In genomic region chr19:58516246-58516836, GRCh38 we compare ENCODE assay signal across 18 cellular contexts. TPM values are rescaled to one million over a fixed set of nuclear protein-coding genes. Genes with fewer than 3 reads are reported as not detected.
A peak's percentile ranks its signal among the peaks of the same experiment; 100 is the strongest.
DNase-seq lines count a peak whose midpoint lies in the region; ATAC-seq, FAIRE-seq and TF ChIP-seq lines count a peak whose summit lies in the region.
"Had no signal": no experiment of that assay in that cellular context is flagged by ENCODE, and none has a peak within 500 bp of the region (broad histone marks: within the 10 kb centered on the region; RNA-seq: fewer than 3 reads in every experiment).

No MANE protein-coding gene starts in this region.

- DNase-seq in CD4-positive, alpha-beta T cell = no peak
- DNase-seq in SK-N-MC (ENCODE audit: low read depth, low spot score) = no peak
- no peak for DNase-seq in endothelial cell of umbilical vein (ENCODE audit: low read depth, low spot score)
- DNase-seq in glomerular visceral epithelial cell (ENCODE audit: extremely low spot score) = no peak
- DNase-seq in effector CD8-positive, alpha-beta T cell (lab: John Stamatoyannopoulos, UW) = no peak
- no peak for DNase-seq in germinal center (ENCODE audit: low spot score)
- DNase-seq in retina = no peak
- DNase-seq: BE2C; DMS53; NCI-H446 treated with DMSO at 0.1 percent for 48 hours; stimulated activated CD4-positive, alpha-beta T cell treated with anti-CD3 and anti-CD28 coated beads, Interleukin-2, amount 100 ng/mL, for 24 hours; SW 1271 had no signal

- peaks cover 36% of the 10 kb centered on the region for H3K79me2 ChIP-seq in endothelial cell of umbilical vein (ENCODE audit: control insufficient read depth, insufficient read depth, low read length)

- TF ChIP-seq CTCF in 22Rv1 (IDR thresholded peaks at IDR 0.05) (no peak), endothelial cell of umbilical vein (IDR thresholded peaks at IDR 0.05; ENCODE audit: extremely low read depth in 1 of 2, insufficient read depth in 1 of 2, low read depth in 1 of 2, low read length in 2 of 2) (no peak)
- TF ChIP-seq CTCF in CD4-positive, alpha-beta T cell (IDR thresholded peaks at IDR 0.05) = no peak

- H2AFZ ChIP-seq in endothelial cell of umbilical vein (ENCODE audit: low read depth, low read length) = no peak overlapping the region

- H3K27ac Mint-ChIP-seq in CD4-positive, alpha-beta T cell = peak overlapping the region; percentile 78

- no peak overlapping the region for H3K4me2 ChIP-seq in endothelial cell of umbilical vein (ENCODE audit: insufficient read depth, low read length)

- H3K27me3 ChIP-seq in CD4-positive, alpha-beta T cell (ENCODE audit: control insufficient read depth, insufficient read depth, low read length) = no peaks in the 10 kb centered on the region
- H3K27me3 ChIP-seq in endothelial cell of umbilical vein (ENCODE audit: control insufficient read depth in 2 of 2, insufficient read depth in 2 of 2, low read length in 2 of 2) = no peaks in the 10 kb centered on the region
- H3K27me3 ChIP-seq: BE2C, gastroesophageal sphincter, neutrophil had no signal

- peak overlapping the region; percentile 42; the same call in 1 of the 2 replicates for H3K4me3 ChIP-seq in SK-N-MC
- no peak overlapping the region for H3K4me3 ChIP-seq in endothelial cell of umbilical vein (replicated peaks in 1 of 3; ENCODE audit: insufficient read depth in 1 of 3, low read depth in 1 of 3, low read length in 3 of 3)
- H3K4me3 ChIP-seq: gastroesophageal sphincter had no signal

- intact Hi-C loops in CD4-positive, alpha-beta T cell (cut with DNase I, micrococcal nuclease) = loop anchor here in 1 of 2 experiments (5.0 kb wide), 2 partner anchors 189 to 209 kb away; partner anchors contain the start of genes ERVK3-1 and ZSCAN22
- intact Hi-C loops in endothelial cell of umbilical vein (cut with micrococcal nuclease) = no loop called here

- no peaks in the 10 kb centered on the region for H3K27me3 Mint-ChIP-seq in CD4-positive, alpha-beta T cell

- TSS peak; percentile 4 for BruUV-seq in endothelial cell of umbilical vein (replicated peaks; lab: Mats Ljungman, UMichigan)

- no peak for FAIRE-seq in endothelial cell of umbilical vein (lab: Jason Lieb, UNC)
- FAIRE-seq: colon, islet of Langerhans had no signal

- no peaks in the 10 kb centered on the region for H3K9me3 Mint-ChIP-seq in CD4-positive, alpha-beta T cell

- CTCF ChIA-PET in CD4-positive, alpha-beta T cell (lab: Charles Lee) = no interaction called here
- CTCF ChIA-PET in endothelial cell of umbilical vein (lab: Charles Lee) = interaction anchor here (1.0 kb wide), 1 partner anchor 27 kb away, joined by 3 read pairs; the partner anchor contains the start of gene TRIM28

- H3K4me3 Mint-ChIP-seq in CD4-positive, alpha-beta T cell = no peak overlapping the region

- no peak for ATAC-seq in CD4-positive, alpha-beta T cell (ENCODE audit: poor library complexity)
- ATAC-seq: gastroesophageal sphincter, right cardiac atrium had no signal

- peaks cover 19% of the 10 kb centered on the region for H3K4me1 ChIP-seq in endothelial cell of umbilical vein (ENCODE audit: control insufficient read depth, extremely low read depth, insufficient read depth, low read length)
- H3K4me1 ChIP-seq: BE2C had no signal

- POLR2A ChIA-PET in CD4-positive, alpha-beta T cell (lab: Charles Lee) = interaction anchor here (1.9 kb wide), 1 partner anchor 60 kb away, joined by 5 read pairs; no protein-coding TSS in a partner anchor
- POLR2A ChIA-PET in endothelial cell of umbilical vein (lab: Charles Lee) = no interaction called here

- H3K9ac ChIP-seq in SK-N-MC (ENCODE audit: insufficient read length) = peak overlapping the region; percentile 8
- H3K9ac ChIP-seq in endothelial cell of umbilical vein (replicated peaks; ENCODE audit: extremely low read depth, insufficient read depth, low read length) = no peak overlapping the region

- H3K27ac ChIP-seq in 22Rv1 (peak overlapping the region; percentile 86), SK-N-MC (peak overlapping the region; percentile 82), endothelial cell of umbilical vein (ENCODE audit: insufficient read depth, low read depth, low read length) (no peak overlapping the region)
- no peak overlapping the region for H3K27ac ChIP-seq in CD4-positive, alpha-beta T cell (ENCODE audit: low read depth, low read length)
- H3K27ac ChIP-seq: neutrophil had no signal

- H3K4me1 Mint-ChIP-seq in CD4-positive, alpha-beta T cell (ENCODE audit: low read depth) = peaks cover 53% of the 10 kb centered on the region

- peaks cover 14% of the 10 kb centered on the region; the same call in 1 of the 2 replicates for H3K36me3 ChIP-seq in SK-N-MC (ENCODE audit: insufficient read depth, low read length)
- peaks cover 0 to 11% of the 10 kb centered on the region in 2 experiments for H3K36me3 ChIP-seq in endothelial cell of umbilical vein (ENCODE audit: control insufficient read depth in 2 of 2, extremely low read depth in 1 of 2, insufficient read depth in 2 of 2, low read length in 2 of 2)

- H3K9me3 ChIP-seq in CD4-positive, alpha-beta T cell (ENCODE audit: control insufficient read depth, low read length) = no peaks in the 10 kb centered on the region
- H3K9me3 ChIP-seq in SK-N-MC (ENCODE audit: low read depth, low read length) (no peaks in the 10 kb centered on the region), endothelial cell of umbilical vein (replicated peaks; ENCODE audit: control insufficient read depth, insufficient read depth, low read length) (no peaks in the 10 kb centered on the region)
- H3K9me3 ChIP-seq: BE2C, gastroesophageal sphincter, neutrophil had no signal

- no peak for TF ChIP-seq POLR2A in endothelial cell of umbilical vein (IDR thresholded peaks at IDR 0.05; ENCODE audit: low read depth, low read length)

- no peaks in the 10 kb centered on the region for H3K9me1 ChIP-seq in endothelial cell of umbilical vein (replicated peaks; ENCODE audit: control insufficient read depth, extremely low read depth, insufficient read depth, low read length)

- dilution Hi-C loops in endothelial cell of umbilical vein (cut with MboI; ENCODE audit: extremely low pct_ligation_motif_present, low sequenced_read_pairs) = no loop called here

- peaks cover 30% of the 10 kb centered on the region for H3K36me3 Mint-ChIP-seq in CD4-positive, alpha-beta T cell (ENCODE audit: low read depth)

- H4K20me1 ChIP-seq in endothelial cell of umbilical vein (replicated peaks; ENCODE audit: control insufficient read depth, extremely low read depth, insufficient read depth, low read length) = no peaks in the 10 kb centered on the region

RNA-seq across cellular contexts. Expression of gene ZBTB45, which starts 3.3 kb away (rescaled TPM):
- total RNA-seq in CD4-positive, alpha-beta T cell = 1 to 10 TPM; 5.7 to 6.3 TPM
- 21.8 TPM in 2 replicates for total RNA-seq in endothelial cell of umbilical vein
- 17.8 and 25.3 TPM in 2 replicates for polyA plus RNA-seq in endothelial cell of umbilical vein
- 6.6 and 9.8 TPM in 2 replicates for polyA plus RNA-seq in endothelial cell of umbilical vein (2011; cell fraction: cytosol; rRNA removed)
- 10.6 and 12.3 TPM in 2 replicates for polyA plus RNA-seq in endothelial cell of umbilical vein (2011; cell fraction: nucleus; rRNA removed)
- polyA plus RNA-seq in endothelial cell of umbilical vein (2012) = 9.5 and 13.9 TPM in 2 replicates
- 7.1 and 11.5 TPM in 2 replicates for polyA minus RNA-seq in endothelial cell of umbilical vein
- polyA minus RNA-seq in endothelial cell of umbilical vein (2011; cell fraction: cytosol; rRNA and poly(A)+ RNA removed) = 7.9 TPM
- 10.5 and 18.6 TPM in 2 replicates for polyA minus RNA-seq in endothelial cell of umbilical vein (2011; cell fraction: nucleus; rRNA and poly(A)+ RNA removed)

RNA-seq across cellular contexts. Expression of gene SLC27A5, which starts 4.5 kb away (rescaled TPM):
- total RNA-seq in CD4-positive, alpha-beta T cell = 1 to 10 TPM; 3.5 to 4.8 TPM
- 6.1 and 7.1 TPM in 2 replicates for total RNA-seq in endothelial cell of umbilical vein
- 12.1 and 16.0 TPM in 2 replicates for polyA plus RNA-seq in endothelial cell of umbilical vein
- 11.7 and 13.0 TPM in 2 replicates for polyA plus RNA-seq in endothelial cell of umbilical vein (2011; cell fraction: cytosol; rRNA removed)
- polyA plus RNA-seq in endothelial cell of umbilical vein (2011; cell fraction: nucleus; rRNA removed) = 4.0 and 4.3 TPM in 2 replicates
- 11.2 and 13.8 TPM in 2 replicates for polyA plus RNA-seq in endothelial cell of umbilical vein (2012)
- 7.5 and 9.7 TPM in 2 replicates for polyA minus RNA-seq in endothelial cell of umbilical vein
- 16.4 TPM for polyA minus RNA-seq in endothelial cell of umbilical vein (2011; cell fraction: cytosol; rRNA and poly(A)+ RNA removed)
- 2.9 and 4.2 TPM in 2 replicates for polyA minus RNA-seq in endothelial cell of umbilical vein (2011; cell fraction: nucleus; rRNA and poly(A)+ RNA removed)

RNA-seq across cellular contexts. Expression of gene TRIM28, which starts 27.5 kb away (rescaled TPM):
- total RNA-seq in CD4-positive, alpha-beta T cell = 100 to 1,000 TPM; 549 to 553 TPM
- total RNA-seq in endothelial cell of umbilical vein = 377 and 429 TPM in 2 replicates
- polyA plus RNA-seq in endothelial cell of umbilical vein = 521 and 593 TPM in 2 replicates
- polyA plus RNA-seq in endothelial cell of umbilical vein (2011; cell fraction: cytosol; rRNA removed) = 366 and 385 TPM in 2 replicates
- polyA plus RNA-seq in endothelial cell of umbilical vein (2011; cell fraction: nucleus; rRNA removed) = 654 and 696 TPM in 2 replicates
- polyA plus RNA-seq in endothelial cell of umbilical vein (2012) = 600 and 631 TPM in 2 replicates
- 702 and 1,022 TPM in 2 replicates for polyA minus RNA-seq in endothelial cell of umbilical vein
- polyA minus RNA-seq in endothelial cell of umbilical vein (2011; cell fraction: cytosol; rRNA and poly(A)+ RNA removed) = 571 TPM
- polyA minus RNA-seq in endothelial cell of umbilical vein (2011; cell fraction: nucleus; rRNA and poly(A)+ RNA removed) = 298 and 308 TPM in 2 replicates

RNA-seq across cellular contexts. Expression of gene CHMP2A, which starts 38.6 kb away (rescaled TPM):
- total RNA-seq in CD4-positive, alpha-beta T cell = 10 to 100 TPM; 60.5 to 62.4 TPM
- total RNA-seq in endothelial cell of umbilical vein = 96.8 and 105 TPM in 2 replicates
- 126 and 150 TPM in 2 replicates for polyA plus RNA-seq in endothelial cell of umbilical vein
- polyA plus RNA-seq in endothelial cell of umbilical vein (2011; cell fraction: cytosol; rRNA removed) = 177 and 193 TPM in 2 replicates
- 97.8 and 107 TPM in 2 replicates for polyA plus RNA-seq in endothelial cell of umbilical vein (2011; cell fraction: nucleus; rRNA removed)
- 117 and 164 TPM in 2 replicates for polyA plus RNA-seq in endothelial cell of umbilical vein (2012)
- 114 and 117 TPM in 2 replicates for polyA minus RNA-seq in endothelial cell of umbilical vein
- 73.7 TPM for polyA minus RNA-seq in endothelial cell of umbilical vein (2011; cell fraction: cytosol; rRNA and poly(A)+ RNA removed)
- 19.9 and 22.4 TPM in 2 replicates for polyA minus RNA-seq in endothelial cell of umbilical vein (2011; cell fraction: nucleus; rRNA and poly(A)+ RNA removed)

RNA-seq across cellular contexts. Expression of gene ZNF446, which starts 40.2 kb away (rescaled TPM):
- 10 to 100 TPM; 13.6 to 14.6 TPM for total RNA-seq in CD4-positive, alpha-beta T cell
- 6.6 and 7.0 TPM in 2 replicates for total RNA-seq in endothelial cell of umbilical vein
- polyA plus RNA-seq in endothelial cell of umbilical vein = 8.3 and 11.2 TPM in 2 replicates
- 5.3 and 7.0 TPM in 2 replicates for polyA plus RNA-seq in endothelial cell of umbilical vein (2011; cell fraction: cytosol; rRNA removed)
- 11.6 and 13.3 TPM in 2 replicates for polyA plus RNA-seq in endothelial cell of umbilical vein (2011; cell fraction: nucleus; rRNA removed)
- 5.4 and 8.1 TPM in 2 replicates for polyA plus RNA-seq in endothelial cell of umbilical vein (2012)
- 4.0 and 4.2 TPM in 2 replicates for polyA minus RNA-seq in endothelial cell of umbilical vein
- polyA minus RNA-seq in endothelial cell of umbilical vein (2011; cell fraction: cytosol; rRNA and poly(A)+ RNA removed) = 3.7 TPM
- polyA minus RNA-seq in endothelial cell of umbilical vein (2011; cell fraction: nucleus; rRNA and poly(A)+ RNA removed) = 4.9 and 6.8 TPM in 2 replicates

Comparison
In these comparisons a context has a peak if more than half of its experiments do, and no peak if none do; other contexts are left out.
1. H3K27ac ChIP-seq: peak in 22Rv1 (single experiment) and SK-N-MC (single experiment); none in CD4-positive, alpha-beta T cell (single experiment) and endothelial cell of umbilical vein (single experiment).